1 cellular context compared by ENCODE assay signal in genomic region chr1:230680300-230681025, GRCh38.
TF ChIP-seq lines count a peak whose summit lies in the region.

No MANE protein-coding gene starts in this region.

TF ChIP-seq in HepG2, 621 proteins besides CTCF, POLR2A, EP300 and RAD21 (continued from another document and continues in another):
- no peak for TF ChIP-seq MLXIP (CRISPR knock-in tag; IDR thresholded peaks at IDR 0.05; ENCODE audit: borderline replicate concordance)
- TF ChIP-seq ATF3 (CRISPR knock-in tag; IDR thresholded peaks at IDR 0.05), result no peak; the same call in 1 of the 2 replicates
- peak; percentile 42 for TF ChIP-seq HNF4A (CRISPR knock-in tag; IDR thresholded peaks at IDR 0.05)
- TF ChIP-seq ERF (CRISPR knock-in tag; IDR thresholded peaks at IDR 0.05), result no peak
- TF ChIP-seq FOXJ3 (CRISPR knock-in tag; IDR thresholded peaks at IDR 0.05; ENCODE audit: borderline replicate concordance), result peak; percentile 35; the same call in 1 of the 2 replicates
- no peak for TF ChIP-seq MEIS2 (CRISPR knock-in tag; IDR thresholded peaks at IDR 0.05)
- no peak for TF ChIP-seq STAT6 (CRISPR knock-in tag; IDR thresholded peaks at IDR 0.05; ENCODE audit: borderline replicate concordance)
- TF ChIP-seq, protein P1, sequence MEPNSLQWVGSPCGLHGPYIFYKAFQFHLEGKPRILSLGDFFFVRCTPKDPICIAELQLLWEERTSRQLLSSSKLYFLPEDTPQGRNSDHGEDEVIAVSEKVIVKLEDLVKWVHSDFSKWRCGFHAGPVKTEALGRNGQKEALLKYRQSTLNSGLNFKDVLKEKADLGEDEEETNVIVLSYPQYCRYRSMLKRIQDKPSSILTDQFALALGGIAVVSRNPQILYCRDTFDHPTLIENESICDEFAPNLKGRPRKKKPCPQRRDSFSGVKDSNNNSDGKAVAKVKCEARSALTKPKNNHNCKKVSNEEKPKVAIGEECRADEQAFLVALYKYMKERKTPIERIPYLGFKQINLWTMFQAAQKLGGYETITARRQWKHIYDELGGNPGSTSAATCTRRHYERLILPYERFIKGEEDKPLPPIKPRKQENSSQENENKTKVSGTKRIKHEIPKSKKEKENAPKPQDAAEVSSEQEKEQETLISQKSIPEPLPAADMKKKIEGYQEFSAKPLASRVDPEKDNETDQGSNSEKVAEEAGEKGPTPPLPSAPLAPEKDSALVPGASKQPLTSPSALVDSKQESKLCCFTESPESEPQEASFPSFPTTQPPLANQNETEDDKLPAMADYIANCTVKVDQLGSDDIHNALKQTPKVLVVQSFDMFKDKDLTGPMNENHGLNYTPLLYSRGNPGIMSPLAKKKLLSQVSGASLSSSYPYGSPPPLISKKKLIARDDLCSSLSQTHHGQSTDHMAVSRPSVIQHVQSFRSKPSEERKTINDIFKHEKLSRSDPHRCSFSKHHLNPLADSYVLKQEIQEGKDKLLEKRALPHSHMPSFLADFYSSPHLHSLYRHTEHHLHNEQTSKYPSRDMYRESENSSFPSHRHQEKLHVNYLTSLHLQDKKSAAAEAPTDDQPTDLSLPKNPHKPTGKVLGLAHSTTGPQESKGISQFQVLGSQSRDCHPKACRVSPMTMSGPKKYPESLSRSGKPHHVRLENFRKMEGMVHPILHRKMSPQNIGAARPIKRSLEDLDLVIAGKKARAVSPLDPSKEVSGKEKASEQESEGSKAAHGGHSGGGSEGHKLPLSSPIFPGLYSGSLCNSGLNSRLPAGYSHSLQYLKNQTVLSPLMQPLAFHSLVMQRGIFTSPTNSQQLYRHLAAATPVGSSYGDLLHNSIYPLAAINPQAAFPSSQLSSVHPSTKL (CRISPR knock-in tag; IDR thresholded peaks at IDR 0.05), result peak; percentile 96
- 0 out of 2 replicates have a peak, but pooled peaks have one; percentile 28 for TF ChIP-seq MIER3 (CRISPR knock-in tag; IDR thresholded peaks at IDR 0.05; ENCODE audit: borderline replicate concordance)
- no peak for TF ChIP-seq SMC3 (IDR thresholded peaks at IDR 0.05; ENCODE audit: low read length)
- peak; percentile 52; the same call in 1 of the 2 replicates for TF ChIP-seq THAP11 (CRISPR knock-in tag; IDR thresholded peaks at IDR 0.05)
- TF ChIP-seq AHDC1 (CRISPR knock-in tag; IDR thresholded peaks at IDR 0.05; ENCODE audit: borderline replicate concordance), result peak; percentile 33; the same call in 1 of the 2 replicates
- no peak for TF ChIP-seq NFKB2 (CRISPR knock-in tag; IDR thresholded peaks at IDR 0.05; ENCODE audit: borderline replicate concordance)
- TF ChIP-seq ZNF263 (CRISPR knock-in tag; IDR thresholded peaks at IDR 0.05), result no peak
- TF ChIP-seq ZNF7 (CRISPR knock-in tag; IDR thresholded peaks at IDR 0.05), result no peak
- peak; percentile 58; the same call in 1 of the 2 replicates for TF ChIP-seq SIX4 (CRISPR knock-in tag; IDR thresholded peaks at IDR 0.05)
- TF ChIP-seq PHB2 (IDR thresholded peaks at IDR 0.05; ENCODE audit: partially characterized antibody), result no peak
- TF ChIP-seq CERS6 (CRISPR knock-in tag; IDR thresholded peaks at IDR 0.05), result no peak
- TF ChIP-seq ZNF430 (CRISPR knock-in tag; IDR thresholded peaks at IDR 0.05), result no peak
- TF ChIP-seq, protein P2, sequence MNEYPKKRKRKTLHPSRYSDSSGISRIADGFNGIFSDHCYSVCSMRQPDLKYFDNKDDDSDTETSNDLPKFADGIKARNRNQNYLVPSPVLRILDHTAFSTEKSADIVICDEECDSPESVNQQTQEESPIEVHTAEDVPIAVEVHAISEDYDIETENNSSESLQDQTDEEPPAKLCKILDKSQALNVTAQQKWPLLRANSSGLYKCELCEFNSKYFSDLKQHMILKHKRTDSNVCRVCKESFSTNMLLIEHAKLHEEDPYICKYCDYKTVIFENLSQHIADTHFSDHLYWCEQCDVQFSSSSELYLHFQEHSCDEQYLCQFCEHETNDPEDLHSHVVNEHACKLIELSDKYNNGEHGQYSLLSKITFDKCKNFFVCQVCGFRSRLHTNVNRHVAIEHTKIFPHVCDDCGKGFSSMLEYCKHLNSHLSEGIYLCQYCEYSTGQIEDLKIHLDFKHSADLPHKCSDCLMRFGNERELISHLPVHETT (CRISPR knock-in tag; conservative IDR thresholded peaks at IDR 0.05), result no peak
- TF ChIP-seq GZF1 (CRISPR knock-in tag; IDR thresholded peaks at IDR 0.05), result no peak
- no peak for TF ChIP-seq ZNF646 (CRISPR knock-in tag; IDR thresholded peaks at IDR 0.05)
- TF ChIP-seq NR2F6 (IDR thresholded peaks at IDR 0.05), result peak; percentile 72
- 0 out of 2 replicates have a peak, but pooled peaks have one; percentile 54 for TF ChIP-seq NR2F6 (CRISPR knock-in tag; IDR thresholded peaks at IDR 0.05)
- no peak for TF ChIP-seq ZNF101 (CRISPR knock-in tag; IDR thresholded peaks at IDR 0.05; ENCODE audit: borderline replicate concordance, low read depth)
- no peak for TF ChIP-seq CAMTA2 (CRISPR knock-in tag; IDR thresholded peaks at IDR 0.05; ENCODE audit: borderline replicate concordance)
- TF ChIP-seq ZNF331 (CRISPR knock-in tag; IDR thresholded peaks at IDR 0.05), result peak; percentile 13; the same call in 1 of the 2 replicates
- no peak for TF ChIP-seq CREB1 (IDR thresholded peaks at IDR 0.05)
- TF ChIP-seq CREB1 (CRISPR knock-in tag; IDR thresholded peaks at IDR 0.05), result 0 out of 2 replicates have a peak, but pooled peaks have one; percentile 29
